In the genomic region with DNA sequence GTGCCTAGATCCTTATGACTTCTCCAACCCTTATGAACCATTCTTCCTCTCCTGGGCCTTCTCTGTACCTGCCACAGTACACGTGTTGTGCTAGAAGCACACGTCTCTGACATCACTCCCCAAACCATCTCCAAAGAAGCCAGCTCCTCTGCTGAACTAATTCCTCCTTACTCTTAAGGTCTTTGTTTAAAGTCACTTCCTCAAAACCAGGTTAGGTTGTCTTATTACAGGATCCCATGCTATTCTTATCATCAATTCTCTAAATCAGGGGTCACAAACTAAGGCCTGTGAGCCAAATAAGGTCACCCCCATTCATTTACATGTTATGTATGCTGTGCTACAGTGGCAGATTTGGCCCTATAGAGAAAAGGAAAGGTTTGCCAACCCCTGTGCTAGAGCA, we compare ENCODE assay signal across 25 cellular contexts. TPM values are rescaled to one million over a fixed set of nuclear protein-coding genes. Genes with fewer than 3 reads are reported as not detected.
DNase-seq lines count a peak whose midpoint lies in the region; ATAC-seq and TF ChIP-seq lines count a peak whose summit lies in the region.
"Had no signal": no experiment of that assay in that cellular context is flagged by ENCODE, and none has a peak within 500 bp of the region (broad histone marks: within the 10 kb centered on the region; RNA-seq: fewer than 3 reads in every experiment).

No MANE protein-coding gene starts in this region.

- no peak overlapping the region for H2AFZ ChIP-seq in neural progenitor cell (replicated peaks)

- H3K4me1 ChIP-seq in neutrophil (ENCODE audit: control insufficient read depth in 1 of 2, insufficient read depth in 1 of 2, low read depth in 1 of 2, low read length in 1 of 2), result peaks cover 16 to 17% of the 10 kb centered on the region in 2 experiments
- peaks cover 8% of the 10 kb centered on the region for H3K4me1 ChIP-seq in neural progenitor cell

- no peak overlapping the region for H3K4me2 ChIP-seq in neural progenitor cell
- H3K4me2 ChIP-seq: SK-N-SH had no signal

- peak overlapping the region; percentile 46 for H3K4me3 Mint-ChIP-seq in natural killer cell
- no peak overlapping the region for H3K4me3 Mint-ChIP-seq in natural killer cell treated with Interleukin-12 subunit alpha and Interleukin-12 subunit beta and Interleukin-15 and Interleukin-18, amount 100 ng/mL, for 72 hours
- peak overlapping the region in 3 of 4 donors; percentile 42 to 66 (median 57) for H3K4me3 Mint-ChIP-seq in IgD-negative memory B cell
- no peak overlapping the region for H3K4me3 Mint-ChIP-seq in activated naive CD8-positive, alpha-beta T cell treated with anti-CD3 and anti-CD28 coated beads, Interleukin-2, amount 50 U/mL, for 24 hours
- H3K4me3 Mint-ChIP-seq in neural progenitor cell, result no peak overlapping the region
- H3K4me3 Mint-ChIP-seq: stimulated activated naive B cell treated with anti-CD40 and anti-IgM and Interleukin-4, amounts not matched to agents 10 μg/mL and 1 μg/mL and 100 μg/mL, for 72 hours had no signal

- no peak overlapping the region for H3K4me3 ChIP-seq in neutrophil (ENCODE audit: low read depth in 1 of 2, low read length in 1 of 2)
- H3K4me3 ChIP-seq in neural progenitor cell, result no peak overlapping the region
- H3K4me3 ChIP-seq: gastroesophageal sphincter, testis had no signal

- ATAC-seq in natural killer cell, result no peak
- no peak for ATAC-seq in natural killer cell treated with Interleukin-12 subunit alpha and Interleukin-12 subunit beta and Interleukin-15 and Interleukin-18, amount 100 ng/mL, for 72 hours
- ATAC-seq in activated naive CD8-positive, alpha-beta T cell treated with anti-CD3 and anti-CD28 coated beads, Interleukin-2, amount 50 U/mL, for 24 hours, result no peak
- ATAC-seq in HG03045 (IDR thresholded peaks at IDR 0.05; ENCODE audit: unreplicated experiment), result no peak
- no peak for ATAC-seq in HG02870 (IDR thresholded peaks at IDR 0.05; ENCODE audit: unreplicated experiment)
- ATAC-seq: activated naive CD4-positive, alpha-beta T cell treated with anti-CD3 and anti-CD28 coated beads, Interleukin-2, amount 50 U/mL, for 72 hours; gastroesophageal sphincter; left colon; stimulated activated naive B cell treated with anti-CD40 and anti-IgM and Interleukin-4, amounts not matched to agents 10 μg/mL and 1 μg/mL and 100 μg/mL, for 72 hours had no signal

- peaks cover 6% of the 10 kb centered on the region for H3F3A ChIP-seq in neural progenitor cell (ENCODE audit: low read depth)

- H3K27me3 ChIP-seq in neutrophil (no peaks in the 10 kb centered on the region), neural progenitor cell (no peaks in the 10 kb centered on the region)
- H3K27me3 ChIP-seq: gastroesophageal sphincter, testis had no signal

- H4K20me1 ChIP-seq in neural progenitor cell (ENCODE audit: low read depth), result peaks cover 28% of the 10 kb centered on the region

- DNase-seq in natural killer cell, result no peak
- DNase-seq in natural killer cell treated with Interleukin-12 subunit alpha and Interleukin-12 subunit beta and Interleukin-15 and Interleukin-18, amount 100 ng/mL, for 72 hours (ENCODE audit: low spot score), result no peak
- DNase-seq in activated naive CD8-positive, alpha-beta T cell treated with anti-CD3 and anti-CD28 coated beads, Interleukin-2, amount 50 U/mL, for 24 hours, result no peak
- DNase-seq in neural progenitor cell (ENCODE audit: low spot score), result no peak
- DNase-seq: activated CD4-positive, alpha-beta T cell treated with anti-CD3 and anti-CD28 coated beads for 48 hours; C1 segment of cervical spinal cord; GOT3; hippocampal formation; KG1; left colon; mammary epithelial cell; NCI-H1048; NCI-H1694; SK-N-SH; stimulated activated CD4-positive, alpha-beta T cell treated with anti-CD3 and anti-CD28 coated beads, Interleukin-15, amount 100 ng/mL, for 24 hours; stimulated activated naive B cell treated with anti-CD40 and anti-IgM and Interleukin-4, amounts not matched to agents 10 μg/mL and 1 μg/mL and 100 μg/mL, for 72 hours; testis had no signal

- no peaks in the 10 kb centered on the region for H3K9me3 Mint-ChIP-seq in natural killer cell
- H3K9me3 Mint-ChIP-seq in natural killer cell treated with Interleukin-12 subunit alpha and Interleukin-12 subunit beta and Interleukin-15 and Interleukin-18, amount 100 ng/mL, for 72 hours, result no peaks in the 10 kb centered on the region
- no peaks in the 10 kb centered on the region for H3K9me3 Mint-ChIP-seq in IgD-negative memory B cell
- H3K9me3 Mint-ChIP-seq in activated naive CD8-positive, alpha-beta T cell treated with anti-CD3 and anti-CD28 coated beads, Interleukin-2, amount 50 U/mL, for 24 hours, result no peaks in the 10 kb centered on the region
- H3K9me3 Mint-ChIP-seq in neural progenitor cell, result no peaks in the 10 kb centered on the region
- H3K9me3 Mint-ChIP-seq: activated naive CD4-positive, alpha-beta T cell treated with anti-CD3 and anti-CD28 coated beads, Interleukin-2, amount 50 U/mL, for 72 hours; stimulated activated naive B cell treated with anti-CD40 and anti-IgM and Interleukin-4, amounts not matched to agents 10 μg/mL and 1 μg/mL and 100 μg/mL, for 72 hours had no signal

- H3K27ac Mint-ChIP-seq in natural killer cell, result peak overlapping the region; percentile 53 to 100
- H3K27ac Mint-ChIP-seq in natural killer cell treated with Interleukin-12 subunit alpha and Interleukin-12 subunit beta and Interleukin-15 and Interleukin-18, amount 100 ng/mL, for 72 hours, result peak overlapping the region in 1 of 2 donors; percentile 13
- no peak overlapping the region for H3K27ac Mint-ChIP-seq in IgD-negative memory B cell
- H3K27ac Mint-ChIP-seq in activated naive CD8-positive, alpha-beta T cell treated with anti-CD3 and anti-CD28 coated beads, Interleukin-2, amount 50 U/mL, for 24 hours, result peak overlapping the region; percentile 12
- no peak overlapping the region for H3K27ac Mint-ChIP-seq in neural progenitor cell
- H3K27ac Mint-ChIP-seq: stimulated activated naive B cell treated with anti-CD40 and anti-IgM and Interleukin-4, amounts not matched to agents 10 μg/mL and 1 μg/mL and 100 μg/mL, for 72 hours had no signal

- H3K9me3 ChIP-seq in neutrophil (no peaks in the 10 kb centered on the region), neural progenitor cell (ENCODE audit: low read depth) (no peaks in the 10 kb centered on the region)
- H3K9me3 ChIP-seq: gastroesophageal sphincter, SK-N-SH, testis had no signal

- peaks cover 42 to 60% of the 10 kb centered on the region in 2 donors for H3K4me1 Mint-ChIP-seq in natural killer cell
- H3K4me1 Mint-ChIP-seq in natural killer cell treated with Interleukin-12 subunit alpha and Interleukin-12 subunit beta and Interleukin-15 and Interleukin-18, amount 100 ng/mL, for 72 hours (ENCODE audit: low read depth in 2 of 2), result peaks cover 37 to 49% of the 10 kb centered on the region in 2 donors
- H3K4me1 Mint-ChIP-seq in IgD-negative memory B cell, result peaks cover 35 to 56% (median 41%) of the 10 kb centered on the region in 3 donors
- peaks cover 34% of the 10 kb centered on the region for H3K4me1 Mint-ChIP-seq in activated naive CD8-positive, alpha-beta T cell treated with anti-CD3 and anti-CD28 coated beads, Interleukin-2, amount 50 U/mL, for 24 hours
- H3K4me1 Mint-ChIP-seq in neural progenitor cell, result peaks cover 30% of the 10 kb centered on the region

- H3K79me2 ChIP-seq in neural progenitor cell (ENCODE audit: low read depth), result peaks cover 89% of the 10 kb centered on the region

- peaks cover 33% of the 10 kb centered on the region for H3K36me3 ChIP-seq in neutrophil
- no peaks in the 10 kb centered on the region for H3K36me3 ChIP-seq in neural progenitor cell

- H3K9ac ChIP-seq in neural progenitor cell, result no peak overlapping the region
- H3K9ac ChIP-seq: SK-N-SH had no signal

- TF ChIP-seq CTCF in natural killer cell (IDR thresholded peaks at IDR 0.05) (no peak), neutrophil (IDR thresholded peaks at IDR 0.05) (no peak), neural progenitor cell (IDR thresholded peaks at IDR 0.05) (no peak)

- H3K27ac ChIP-seq in neutrophil (peak overlapping the region; percentile 60), neural progenitor cell (no peak overlapping the region)
- H3K27ac ChIP-seq: gastroesophageal sphincter, RWPE1, testis, VCaP had no signal

- intact Hi-C loops in natural killer cell (cut with micrococcal nuclease), result no loop called here

- H3K27me3 Mint-ChIP-seq in natural killer cell (ENCODE audit: low read depth in 2 of 2) (no peaks in the 10 kb centered on the region), IgD-negative memory B cell (no peaks in the 10 kb centered on the region), neural progenitor cell (ENCODE audit: insufficient read depth, low read depth) (peaks cover 2% of the 10 kb centered on the region)
- H3K27me3 Mint-ChIP-seq in natural killer cell treated with Interleukin-12 subunit alpha and Interleukin-12 subunit beta and Interleukin-15 and Interleukin-18, amount 100 ng/mL, for 72 hours, result no peaks in the 10 kb centered on the region
- H3K27me3 Mint-ChIP-seq in activated naive CD8-positive, alpha-beta T cell treated with anti-CD3 and anti-CD28 coated beads, Interleukin-2, amount 50 U/mL, for 24 hours, result no peaks in the 10 kb centered on the region
- H3K27me3 Mint-ChIP-seq: stimulated activated naive B cell treated with anti-CD40 and anti-IgM and Interleukin-4, amounts not matched to agents 10 μg/mL and 1 μg/mL and 100 μg/mL, for 72 hours had no signal

- H3K36me3 Mint-ChIP-seq in natural killer cell (no peaks in the 10 kb centered on the region), IgD-negative memory B cell (peaks cover 5% of the 10 kb centered on the region), neural progenitor cell (peaks cover 25% of the 10 kb centered on the region)
- peaks cover 15% of the 10 kb centered on the region for H3K36me3 Mint-ChIP-seq in natural killer cell treated with Interleukin-12 subunit alpha and Interleukin-12 subunit beta and Interleukin-15 and Interleukin-18, amount 100 ng/mL, for 72 hours
- H3K36me3 Mint-ChIP-seq in activated naive CD8-positive, alpha-beta T cell treated with anti-CD3 and anti-CD28 coated beads, Interleukin-2, amount 50 U/mL, for 24 hours (ENCODE audit: low read depth), result peaks cover 40% of the 10 kb centered on the region

RNA-seq across cellular contexts. Expression of a gene that starts 4.0 kb away (rescaled TPM):
- total RNA-seq in natural killer cell (100 to 1,000 TPM; 170 to 184 (median 177) TPM), neural progenitor cell (ENCODE audit: low replicate concordance) (29.9 and 38.6 TPM in 2 replicates)
- total RNA-seq in natural killer cell treated with Interleukin-12 subunit alpha and Interleukin-12 subunit beta and Interleukin-15 and Interleukin-18, amount 100 ng/mL, for 72 hours, result 100 to 1,000 TPM; 118 to 133 TPM
- 14.2 TPM for polyA plus RNA-seq in IgD-negative memory B cell

RNA-seq across cellular contexts. Expression of a gene that starts 4.3 kb away (rescaled TPM):
- total RNA-seq in natural killer cell (10 to 100 TPM; 53.0 to 65.3 (median 53.7) TPM), neural progenitor cell (ENCODE audit: low replicate concordance) (34.3 and 62.7 TPM in 2 replicates)
- 10 to 100 TPM; 36.1 to 65.2 TPM for total RNA-seq in natural killer cell treated with Interleukin-12 subunit alpha and Interleukin-12 subunit beta and Interleukin-15 and Interleukin-18, amount 100 ng/mL, for 72 hours
- 59.5 TPM for polyA plus RNA-seq in IgD-negative memory B cell

RNA-seq across cellular contexts. Expression of a gene that starts 21.0 kb away (rescaled TPM):
- total RNA-seq in natural killer cell (100 to 1,000 TPM; 169 to 199 (median 188) TPM), neural progenitor cell (ENCODE audit: low replicate concordance) (91.2 and 130 TPM in 2 replicates)
- total RNA-seq in natural killer cell treated with Interleukin-12 subunit alpha and Interleukin-12 subunit beta and Interleukin-15 and Interleukin-18, amount 100 ng/mL, for 72 hours, result 100 to 1,000 TPM; 184 to 422 TPM
- polyA plus RNA-seq in IgD-negative memory B cell, result 41.4 TPM

RNA-seq across cellular contexts. Expression of a gene that starts 45.7 kb away (rescaled TPM):
- total RNA-seq in natural killer cell, result 1 to 10 TPM; 2.3 to 5.8 (median 3.6) TPM
- 1 to 10 TPM; 3.7 to 4.6 TPM for total RNA-seq in natural killer cell treated with Interleukin-12 subunit alpha and Interleukin-12 subunit beta and Interleukin-15 and Interleukin-18, amount 100 ng/mL, for 72 hours
- 2.7 TPM for polyA plus RNA-seq in IgD-negative memory B cell
- 12.5 and 32.7 TPM in 2 replicates for total RNA-seq in neural progenitor cell (ENCODE audit: low replicate concordance)

RNA-seq across cellular contexts. Expression of a gene that starts 51.7 kb away (rescaled TPM):
- total RNA-seq in natural killer cell (10 to 100 TPM in 1 of 3 donors, 1 to 10 TPM in 2; 3.7 to 12.9 (median 3.8) TPM), neural progenitor cell (ENCODE audit: low replicate concordance) (82.8 and 133 TPM in 2 replicates)
- total RNA-seq in natural killer cell treated with Interleukin-12 subunit alpha and Interleukin-12 subunit beta and Interleukin-15 and Interleukin-18, amount 100 ng/mL, for 72 hours, result 10 to 100 TPM in 1 of 2 donors, 1 to 10 TPM in 1; 8.5 to 25.7 TPM
- polyA plus RNA-seq in IgD-negative memory B cell, result 6.7 TPM

Comparison
In these comparisons a context has a peak if more than half of its experiments do, and no peak if none do; other contexts are left out.
1. H3K4me3 Mint-ChIP-seq: peak in natural killer cell (single experiment) and IgD-negative memory B cell (3 of 4); none in natural killer cell treated with Interleukin-12 subunit alpha and Interleukin-12 subunit beta and Interleukin-15 and Interleukin-18, amount 100 ng/mL, for 72 hours (single experiment), activated naive CD8-positive, alpha-beta T cell treated with anti-CD3 and anti-CD28 coated beads, Interleukin-2, amount 50 U/mL, for 24 hours (single experiment) and neural progenitor cell (single experiment).
2. H3K27ac Mint-ChIP-seq: peak in natural killer cell (2 of 2) and activated naive CD8-positive, alpha-beta T cell treated with anti-CD3 and anti-CD28 coated beads, Interleukin-2, amount 50 U/mL, for 24 hours (single experiment); none in IgD-negative memory B cell (0 of 3) and neural progenitor cell (single experiment).